19 cellular contexts compared by ENCODE assay signal in genomic region chr3:32867954-32868353, GRCh38. TPM values are rescaled to one million over a fixed set of nuclear protein-coding genes. Genes with fewer than 3 reads are reported as not detected.
DNase-seq lines count a peak whose midpoint lies in the region; ATAC-seq and TF ChIP-seq lines count a peak whose summit lies in the region.
"Had no signal": no experiment of that assay in that cellular context is flagged by ENCODE, and none has a peak within 500 bp of the region (broad histone marks: within the 10 kb centered on the region; RNA-seq: fewer than 3 reads in every experiment).

No MANE protein-coding gene starts in this region.

- no peak overlapping the region for H3K14ac ChIP-seq in H9 (ENCODE audit: insufficient read depth, low read length)

- no peak overlapping the region for H3K4me3 ChIP-seq in iPS DF 6.9 (ENCODE audit: low read length)
- no peak overlapping the region for H3K4me3 ChIP-seq in dorsolateral prefrontal cortex

- no peaks in the 10 kb centered on the region for H3K23me2 ChIP-seq in H9 (ENCODE audit: insufficient read length, low read depth, low read length, poor library complexity, severe bottlenecking)

- H2BK20ac ChIP-seq in H9 (ENCODE audit: low read depth, low read length, poor library complexity, severe bottlenecking): no peak overlapping the region

- peak overlapping the region; percentile 97 to 100 (median 99) for H3K27ac Mint-ChIP-seq in H9
- peak overlapping the region; percentile 100 for H3K27ac Mint-ChIP-seq in WTC11
- H3K27ac Mint-ChIP-seq in neural crest cell (ENCODE audit: unreplicated experiment): peak overlapping the region; percentile 21

- H4K20me1 ChIP-seq in H9 (ENCODE audit: control insufficient read depth, insufficient read depth, insufficient read length): peaks cover 6% of the 10 kb centered on the region

- peak overlapping the region; percentile 39 for H3K4me2 ChIP-seq in H9 (ENCODE audit: insufficient read depth, insufficient read length, low read length)
- H3K4me2 ChIP-seq: KMS-11 had no signal

- no peak overlapping the region for H3K18ac ChIP-seq in H9 (ENCODE audit: insufficient read length, low read depth, low read length)

- H3K4me1 ChIP-seq in H9 (ENCODE audit: insufficient read depth, low read length): peaks cover 39% of the 10 kb centered on the region; the same call in 1 of the 2 replicates
- peaks cover 26% of the 10 kb centered on the region for H3K4me1 ChIP-seq in iPS DF 6.9 (ENCODE audit: control insufficient read depth, insufficient read depth, low read length)

- H2BK5ac ChIP-seq in H9 (ENCODE audit: insufficient read length, low read length): no peak overlapping the region

- H3K27me3 ChIP-seq in H9 (ENCODE audit: insufficient read depth, low read length): no peaks in the 10 kb centered on the region
- no peaks in the 10 kb centered on the region for H3K27me3 ChIP-seq in iPS DF 6.9 (ENCODE audit: control insufficient read depth, insufficient read depth, low read length)
- H3K27me3 ChIP-seq in dorsolateral prefrontal cortex: no peaks in the 10 kb centered on the region

- no peak overlapping the region for H3K4ac ChIP-seq in H9 (ENCODE audit: low read depth, low read length)

- H2AFZ ChIP-seq in H9 (ENCODE audit: low read length): no peak overlapping the region

- H3K9me3 ChIP-seq in H9 (ENCODE audit: control insufficient read depth, low read depth, low read length): no peaks in the 10 kb centered on the region
- no peaks in the 10 kb centered on the region for H3K9me3 ChIP-seq in iPS DF 6.9 (ENCODE audit: control insufficient read depth, insufficient read depth, low read length)

- no peak overlapping the region for H2BK15ac ChIP-seq in H9 (ENCODE audit: low read depth, low read length)

- CTCF ChIA-PET in WTC11 (lab: Charles Lee): no interaction called here

- no peak overlapping the region for H4K8ac ChIP-seq in H9 (replicated peaks; ENCODE audit: insufficient read length, low read depth, low read length)

- POLR2A ChIA-PET in WTC11 (lab: Charles Lee): no interaction called here

- no peak overlapping the region for H2BK12ac ChIP-seq in H9 (ENCODE audit: insufficient read length, low read depth, low read length)

- no peak overlapping the region for H3K56ac ChIP-seq in H9 (ENCODE audit: insufficient read length, low read depth, low read length)

- no peaks in the 10 kb centered on the region for H3K36me3 ChIP-seq in iPS DF 6.9 (ENCODE audit: control insufficient read depth, insufficient read depth, low read length)

- peaks cover 75% of the 10 kb centered on the region for H3K79me2 ChIP-seq in H9 (ENCODE audit: insufficient read depth, low read length)

- ATAC-seq in WTC11: no peak
- ATAC-seq: Panc1, SK-N-SH treated with all-trans-retinoic acid at 6 μM for 48 hours had no signal

- H2AK5ac ChIP-seq in H9 (ENCODE audit: insufficient read length, low read length): no peak overlapping the region

- peak overlapping the region; percentile 21 to 72; a peak in 3 of 5 replicates for H3K4me3 Mint-ChIP-seq in H9
- H3K4me3 Mint-ChIP-seq in WTC11: peak overlapping the region; percentile 62
- peak overlapping the region; percentile 50 for H3K4me3 Mint-ChIP-seq in neural crest cell

- H3K23ac ChIP-seq in H9 (ENCODE audit: insufficient read length, low read depth, low read length): no peak overlapping the region

- DNase-seq in H9: no peak
- no peak for DNase-seq in WTC11 (ENCODE audit: low spot score)
- DNase-seq in iPS DF 6.9 (ENCODE audit: low read depth, low spot score): no peak
- no peak for DNase-seq in neural crest cell (ENCODE audit: low read depth, low spot score)
- DNase-seq in dorsolateral prefrontal cortex: no peak
- no peak for DNase-seq in KG1 (lab: John Stamatoyannopoulos, UW)
- no peak for DNase-seq in stimulated activated naive CD4-positive, alpha-beta T cell treated with Interleukin-2 at 50 U/mL for 16 hours (lab: John Stamatoyannopoulos, UW)
- DNase-seq: MV-4-11, NCI-H1694, NCI-H2081 treated with DMSO at 0.1 percent for 48 hours, NCI-H2171 treated with DMSO at 0.1 percent for 48 hours, NCI-H524 treated with DMSO at 0.1 percent for 48 hours, NCI-H82, SIG-M5 had no signal

- TF ChIP-seq CTCF in H9 (conservative IDR thresholded peaks at IDR 0.05): no peak
- no peak for TF ChIP-seq CTCF in WTC11 (IDR thresholded peaks at IDR 0.05)
- TF ChIP-seq CTCF in neural crest cell (conservative IDR thresholded peaks at IDR 0.05): no peak
- TF ChIP-seq CTCF in dorsolateral prefrontal cortex (IDR thresholded peaks at IDR 0.05 in 54 of 56, conservative IDR thresholded peaks at IDR 0.05 in 2 of 56; ENCODE audit: low read depth in 1 of 56, partially characterized antibody in 56 of 56): no peak

- no peak overlapping the region for H3T11ph ChIP-seq in H9 (ENCODE audit: low read length)

- no peak overlapping the region for H4K91ac ChIP-seq in H9 (ENCODE audit: insufficient read length, low read depth, low read length)

- no peaks in the 10 kb centered on the region for H3K79me1 ChIP-seq in H9 (ENCODE audit: insufficient read depth, low read depth, low read length, poor library complexity, severe bottlenecking)

- intact Hi-C loops in dorsolateral prefrontal cortex (cut with DNase I): no loop called here

- no peak overlapping the region for H4K5ac ChIP-seq in H9 (ENCODE audit: insufficient read length, low read depth, low read length)

- no peak overlapping the region for H3K9ac ChIP-seq in H9 (ENCODE audit: extremely low read depth, insufficient read length, low read length)
- H3K9ac ChIP-seq: KMS-11 had no signal

- H3K36me3 Mint-ChIP-seq in H9 (ENCODE audit: insufficient read depth in 1 of 3, low read depth in 3 of 3) (peaks cover 2 to 19% (median 7%) of the 10 kb centered on the region in 3 experiments; a peak in 5 of 7 replicates), WTC11 (no peaks in the 10 kb centered on the region), neural crest cell (ENCODE audit: low read depth) (no peaks in the 10 kb centered on the region)

- peak overlapping the region; percentile 98 for H3K27ac ChIP-seq in H9 (ENCODE audit: insufficient read length, low read depth, low read length)
- H3K27ac ChIP-seq in iPS DF 6.9 (ENCODE audit: low read length): peak overlapping the region; percentile 19
- H3K27ac ChIP-seq in dorsolateral prefrontal cortex: no peak overlapping the region
- H3K27ac ChIP-seq: C4-2B, KMS-11 had no signal

- H2BK120ac ChIP-seq in H9 (ENCODE audit: low read depth, low read length, poor library complexity, severe bottlenecking): no peak overlapping the region

- no CpG with 5 or more reads among the region's 5 CpGs for WGBS in H9 (ENCODE audit: extremely low coverage, insufficient read length, low lambda C conversion rate)
- no CpG with 5 or more reads among the region's 5 CpGs for WGBS in iPS DF 6.9 (ENCODE audit: insufficient coverage, insufficient read length)

- H3K9me3 Mint-ChIP-seq in H9 (no peaks in the 10 kb centered on the region), WTC11 (no peaks in the 10 kb centered on the region), neural crest cell (no peaks in the 10 kb centered on the region)

- H3K27me3 Mint-ChIP-seq in H9 (ENCODE audit: low read depth) (no peaks in the 10 kb centered on the region; the same call in 1 of the 2 replicates), WTC11 (ENCODE audit: low read depth) (no peaks in the 10 kb centered on the region), neural crest cell (ENCODE audit: low read depth) (no peaks in the 10 kb centered on the region)

- H3K4me1 Mint-ChIP-seq in H9 (peaks cover 95 to 98% of the 10 kb centered on the region in 2 experiments), WTC11 (peaks cover 97% of the 10 kb centered on the region), neural crest cell (peaks cover 92% of the 10 kb centered on the region)

TF ChIP-seq in WTC11, 78 proteins besides CTCF, POLR2A, EP300 and RAD21:
- TF ChIP-seq TP53 (CRISPR knock-in tag; IDR thresholded peaks at IDR 0.05) (no peak), ZNF423 (CRISPR knock-in tag; IDR thresholded peaks at IDR 0.05) (peak; percentile 71)

RNA-seq across cellular contexts. Expression of gene TRIM71, which starts 50.2 kb away (rescaled TPM):
- total RNA-seq in H9 (2021) (364 and 376 TPM in 2 replicates), WTC11 (2021) (237 to 274 TPM (median 238 TPM) in 3 replicates), neural crest cell (92.4 and 95.2 TPM in 2 replicates), dorsolateral prefrontal cortex (1 to 10 TPM in 65 of 120 experiments, under 1 TPM in 55; 0.36 to 2.1 (median 1.0) TPM)
- total RNA-seq: Daoy had no signal

Comparison
In these comparisons a context has a peak if more than half of its experiments do, and no peak if none do; other contexts are left out.
1. H3K27ac ChIP-seq: peak in H9 (single experiment) and iPS DF 6.9 (single experiment); none in dorsolateral prefrontal cortex (0 of 59).
2. H3K27ac Mint-ChIP-seq: peak in every context shown above with its lines; median percentile 100 in WTC11; 99 in H9; 21 in neural crest cell.
3. RNA of gene TRIM71, which starts 50.2 kb away (total RNA-seq): 364 to 376 TPM in H9, 237 to 274 TPM in WTC11 and 92.4 to 95.2 TPM in neural crest cell; 0.36 to 2.1 TPM in dorsolateral prefrontal cortex; every median in the first group is over 10 times any median in the second.
4. Peak in every context shown above with its lines, with median percentiles within 50 percentile points of each other: H3K4me3 Mint-ChIP-seq.